In genomic region chr3:25432191-25432720, GRCh38 we compare ENCODE assay signal across 20 cellular contexts. TPM values are rescaled to one million over a fixed set of nuclear protein-coding genes. Genes with fewer than 3 reads are reported as not detected.
A peak's percentile ranks its signal among the peaks of the same experiment; 100 is the strongest.
DNase-seq lines count a peak whose midpoint lies in the region; ATAC-seq and TF ChIP-seq lines count a peak whose summit lies in the region.
"Had no signal": no experiment of that assay in that cellular context is flagged by ENCODE, and none has a peak within 500 bp of the region (broad histone marks: within the 10 kb centered on the region; RNA-seq: fewer than 3 reads in every experiment).

No MANE protein-coding gene starts in this region.

- peak overlapping the region; percentile 73 for H3K9ac ChIP-seq in smooth muscle cell (ENCODE audit: low read depth)
- no peak overlapping the region for H3K9ac ChIP-seq in trophoblast cell (ENCODE audit: low read length)

- DNase-seq in HFFc6: no peak
- no peak for DNase-seq in caudate nucleus (lab: John Stamatoyannopoulos, UW)
- no peak for DNase-seq in left lung
- DNase-seq in smooth muscle cell (lab: John Stamatoyannopoulos, UW; ENCODE audit: unreplicated experiment): no peak
- DNase-seq in foreskin fibroblast: no peak
- DNase-seq in NCI-H1436 (lab: John Stamatoyannopoulos, UW): no peak
- DNase-seq in trophoblast cell: no peak
- DNase-seq: activated naive CD8-positive, alpha-beta T cell treated with anti-CD3 and anti-CD28 coated beads for 36 hours; GF-D8; glutamatergic neuron; immature natural killer cell; mesenchymal stem cell; MV-4-11; NCI-H1930; SHP77; stimulated activated CD4-positive, alpha-beta T cell treated with anti-CD3 and anti-CD28 coated beads, Interleukin-2, amount 100 ng/mL, for 48 hours; T-helper 17 cell had no signal

- H3K14ac ChIP-seq in trophoblast cell (ENCODE audit: low read length): no peak overlapping the region

- peaks cover 30% of the 10 kb centered on the region for H3F3A ChIP-seq in smooth muscle cell (ENCODE audit: low read depth)

- no peak overlapping the region for H2BK120ac ChIP-seq in trophoblast cell (ENCODE audit: insufficient read depth, low read length, poor library complexity)

- H3K4me1 ChIP-seq in left lung (peaks cover 3% of the 10 kb centered on the region in 2 donors), smooth muscle cell (ENCODE audit: low read depth) (peaks cover 61% of the 10 kb centered on the region), trophoblast cell (ENCODE audit: control insufficient read depth in 1 of 2, insufficient read depth in 2 of 2, low read length in 2 of 2) (peaks cover 4 to 8% of the 10 kb centered on the region in 2 experiments)

- H3K36me3 ChIP-seq in left lung (no peaks in the 10 kb centered on the region), smooth muscle cell (ENCODE audit: low read depth) (no peaks in the 10 kb centered on the region), trophoblast cell (ENCODE audit: control insufficient read depth in 1 of 2, insufficient read depth in 2 of 2, low read length in 2 of 2) (no peaks in the 10 kb centered on the region)

- no peak overlapping the region for H2BK5ac ChIP-seq in trophoblast cell (ENCODE audit: low read depth, low read length, poor library complexity)

- no peak overlapping the region for H2BK12ac ChIP-seq in trophoblast cell (ENCODE audit: low read length)

- H4K12ac ChIP-seq in trophoblast cell (ENCODE audit: low read depth, low read length): no peak overlapping the region

- H3K27me3 ChIP-seq in left lung (peaks cover 0 to 28% of the 10 kb centered on the region in 2 donors), smooth muscle cell (ENCODE audit: low read depth) (no peaks in the 10 kb centered on the region), trophoblast cell (ENCODE audit: insufficient read depth, low read length) (no peaks in the 10 kb centered on the region)

- peaks cover 12% of the 10 kb centered on the region for H3K27me3 Mint-ChIP-seq in HFFc6 (ENCODE audit: insufficient read depth)

- no peak overlapping the region for H4K8ac ChIP-seq in trophoblast cell (ENCODE audit: low read depth, low read length)

- H2AFZ ChIP-seq in smooth muscle cell (ENCODE audit: low read depth): peak overlapping the region; percentile 26
- H2AFZ ChIP-seq in trophoblast cell (ENCODE audit: insufficient read depth, low read length, poor library complexity): no peak overlapping the region

- ATAC-seq in left lung (no peak), HG03439 (IDR thresholded peaks at IDR 0.05; ENCODE audit: unreplicated experiment) (no peak)
- ATAC-seq: T-helper 17 cell, WTC11 had no signal

- H3K79me1 ChIP-seq in trophoblast cell (ENCODE audit: low read length): peaks cover 23% of the 10 kb centered on the region

- H3K27ac ChIP-seq in caudate nucleus (ENCODE audit: low read depth, low read length): peak overlapping the region; percentile 11
- H3K27ac ChIP-seq in left lung: peak overlapping the region; percentile 29 to 93
- H3K27ac ChIP-seq in smooth muscle cell (ENCODE audit: low read depth): peak overlapping the region; percentile 89
- no peak overlapping the region for H3K27ac ChIP-seq in trophoblast cell (ENCODE audit: low read depth, low read length)

- TF ChIP-seq CTCF in HFFc6 (IDR thresholded peaks at IDR 0.05) (no peak), left lung (IDR thresholded peaks at IDR 0.05) (no peak), smooth muscle cell (IDR thresholded peaks at IDR 0.05; ENCODE audit: borderline replicate concordance, insufficient read depth, poor library complexity, severe bottlenecking) (no peak), foreskin fibroblast (IDR thresholded peaks at IDR 0.05; ENCODE audit: low read depth, low read length) (no peak)

- no peaks in the 10 kb centered on the region for H3K9me3 Mint-ChIP-seq in HFFc6
- H3K9me3 Mint-ChIP-seq: immature natural killer cell, neural crest cell, WTC11 had no signal

- no peaks in the 10 kb centered on the region for H4K20me1 ChIP-seq in smooth muscle cell (ENCODE audit: low read depth)

- H3K4me3 ChIP-seq in left lung (no peak overlapping the region), smooth muscle cell (peak overlapping the region; percentile 71), foreskin fibroblast (ENCODE audit: low read depth in 1 of 2, low read length in 2 of 2) (no peak overlapping the region), trophoblast cell (ENCODE audit: low read depth, low read length) (no peak overlapping the region)

- H3K79me2 ChIP-seq in smooth muscle cell (ENCODE audit: low read depth) (peaks cover 90% of the 10 kb centered on the region), trophoblast cell (ENCODE audit: control insufficient read depth, insufficient read depth, low read length, poor library complexity) (peaks cover 7% of the 10 kb centered on the region)

- no peaks in the 10 kb centered on the region for H3K36me3 Mint-ChIP-seq in HFFc6 (ENCODE audit: low read depth)
- H3K36me3 Mint-ChIP-seq: activated naive CD8-positive, alpha-beta T cell treated with anti-CD3 and anti-CD28 coated beads for 36 hours; immature natural killer cell; WTC11 had no signal

- intact Hi-C loops in left lung (cut with DNase I): no loop called here

- H3K27ac Mint-ChIP-seq in HFFc6: no peak overlapping the region
- H3K27ac Mint-ChIP-seq: activated naive CD8-positive, alpha-beta T cell treated with anti-CD3 and anti-CD28 coated beads for 36 hours; immature natural killer cell; T-helper 17 cell; WTC11 had no signal

- H3K4ac ChIP-seq in trophoblast cell (ENCODE audit: low read depth, low read length): no peak overlapping the region

- WGBS in smooth muscle cell (ENCODE audit: low lambda C conversion rate): 75% methylated on average over 4 of the region's 4 CpGs
- no CpG with 5 or more reads among the region's 4 CpGs for WGBS in trophoblast cell (ENCODE audit: extremely low coverage, insufficient coverage, insufficient read length)

- H3K18ac ChIP-seq in trophoblast cell (ENCODE audit: low read length): no peak overlapping the region

- H4K91ac ChIP-seq in trophoblast cell (ENCODE audit: low read depth, low read length): no peak overlapping the region

- peak overlapping the region; percentile 93 for H3K4me2 ChIP-seq in smooth muscle cell
- H3K4me2 ChIP-seq in trophoblast cell (ENCODE audit: low read length): no peak overlapping the region

- H2AK5ac ChIP-seq in trophoblast cell (ENCODE audit: low read length): no peak overlapping the region

- H3K4me3 Mint-ChIP-seq in HFFc6: peak overlapping the region; percentile 38; the same call in 1 of the 2 replicates
- H3K4me3 Mint-ChIP-seq: activated naive CD8-positive, alpha-beta T cell treated with anti-CD3 and anti-CD28 coated beads for 36 hours; immature natural killer cell; neural crest cell; T-helper 17 cell; WTC11 had no signal

- H3K9me3 ChIP-seq in left lung (no peaks in the 10 kb centered on the region), smooth muscle cell (replicated peaks; ENCODE audit: low read depth) (no peaks in the 10 kb centered on the region), trophoblast cell (ENCODE audit: insufficient read depth, low read depth, low read length) (no peaks in the 10 kb centered on the region)

- H3K23ac ChIP-seq in trophoblast cell (ENCODE audit: low read length): no peak overlapping the region

- peaks cover 31% of the 10 kb centered on the region; the same call in 1 of the 2 replicates for H3K4me1 Mint-ChIP-seq in HFFc6 (ENCODE audit: low read depth)

RNA-seq across cellular contexts. Expression of gene RARB, which starts 4.2 kb away (rescaled TPM):
- total RNA-seq in HFFc6 (2021; fragmentation: NEBNext Ultra II Directional; extraction: Animal tissue kit (Norgen Biotek cat#: 25700)): 1 to 10 TPM in 4 of 6 experiments, not detected in 2; 1.6 to 2.4 (median 1.8) TPM
- total RNA-seq in left lung (1 to 10 TPM; 4.1 to 8.1 TPM), smooth muscle cell (106 and 129 TPM in 2 replicates)
- 62.8 and 88.1 TPM in 2 replicates for polyA plus RNA-seq in smooth muscle cell
- 7.2 and 7.4 TPM in 2 replicates for polyA plus RNA-seq in trophoblast cell (2013)
- total RNA-seq: activated naive CD8-positive, alpha-beta T cell treated with anti-CD3 and anti-CD28 coated beads for 36 hours; T-helper 17 cell; WTC11 had no signal

Comparison
In these comparisons a context has a peak if more than half of its experiments do, and no peak if none do; other contexts are left out.
1. RNA of gene RARB, which starts 4.2 kb away (total RNA-seq): 106 to 129 TPM in smooth muscle cell; 4.1 to 8.1 TPM in left lung and 1.6 to 2.4 TPM in HFFc6; every median in the first group is over 10 times any median in the second.